Comparison of ENCODE assay signal across 35 cellular contexts in the genomic region with DNA sequence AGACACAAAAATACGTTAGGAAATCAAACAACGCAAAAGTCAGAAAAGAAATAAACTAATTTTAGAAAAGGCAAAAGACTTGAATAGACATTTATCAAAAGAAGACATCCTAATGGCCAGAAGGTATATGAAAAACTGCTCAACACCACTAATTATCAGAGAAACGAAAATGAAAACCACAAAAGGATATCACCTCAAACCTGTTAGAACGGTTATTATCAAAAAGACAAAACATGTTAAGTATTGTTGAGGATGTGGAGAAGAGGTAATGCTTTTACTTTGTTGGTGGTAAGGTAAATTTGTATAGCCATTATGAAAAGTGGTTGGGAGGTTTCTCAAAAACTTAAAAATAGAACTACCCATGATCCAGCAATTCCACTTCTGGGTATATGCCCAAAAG.
"Had no signal": no experiment of that assay in that cellular context is flagged by ENCODE, and none has a peak within 500 bp of the region (broad histone marks: within the 10 kb centered on the region; RNA-seq: fewer than 3 reads in every experiment).

No MANE protein-coding gene starts in this region.

- H3K27ac ChIP-seq: adrenal gland, body of pancreas, coronary artery, dorsolateral prefrontal cortex, gastrocnemius medialis, left lung, lower lobe of right lung, pancreas, prostate gland, skin epidermis, upper lobe of right lung, WERI-Rb-1 had no signal

- H3K4me1 ChIP-seq: adrenal gland, body of pancreas, gastrocnemius medialis, left lung, lower lobe of right lung, pancreas, prostate gland, upper lobe of right lung had no signal

- FAIRE-seq: islet of Langerhans, pancreas had no signal

- H3K27me3 ChIP-seq: adrenal gland, body of pancreas, dorsolateral prefrontal cortex, gastrocnemius medialis, left lung, pancreas, upper lobe of right lung had no signal

- ATAC-seq: activated CD4-positive, CD25-positive, alpha-beta regulatory T cell treated with anti-CD3 and anti-CD28 coated beads, Interleukin-2, amount 50 U/mL, for 24 hours; body of pancreas; effector memory CD8-positive, alpha-beta T cell; gastrocnemius medialis; left lung; lower lobe of right lung; naive thymus-derived CD8-positive, alpha-beta T cell; pancreas; sciatic nerve; stimulated activated effector memory CD8-positive, alpha-beta T cell treated with anti-CD3 and anti-CD28 coated beads, Interleukin-12 subunit alpha, Interleukin-12 subunit beta, amount 100 ng/mL, for 72 hours; stimulated activated naive CD8-positive, alpha-beta T cell treated with anti-CD3 and anti-CD28 coated beads, Interleukin-15, amount 100 ng/mL, for 72 hours; upper lobe of right lung had no signal

- H3K4me3 ChIP-seq: adrenal gland, body of pancreas, coronary artery, dorsolateral prefrontal cortex, gastrocnemius medialis, left lung, lower lobe of right lung, pancreas, prostate gland, skin epidermis, upper lobe of right lung had no signal

- H3K9me3 ChIP-seq: adrenal gland, gastrocnemius medialis, pancreas, prostate gland had no signal

- DNase-seq: activated CD4-positive, alpha-beta T cell treated with anti-CD3 and anti-CD28 coated beads for 48 hours; activated CD4-positive, alpha-beta T cell treated with anti-CD3 and anti-CD28 coated beads, Interleukin-2, amount 50 U/mL, for 48 hours; activated CD8-positive, alpha-beta memory T cell treated with anti-CD3 and anti-CD28 coated beads for 24 hours; activated effector memory CD4-positive, alpha-beta T cell treated with anti-CD3 and anti-CD28 coated beads, Interleukin-2, amount 50 U/mL, for 16 hours; activated naive CD4-positive, alpha-beta T cell treated with anti-CD3 and anti-CD28 coated beads for 36 hours; activated naive CD8-positive, alpha-beta T cell treated with anti-CD3 and anti-CD28 coated beads for 36 hours; activated T-cell treated with anti-CD3 and anti-CD28 coated beads, Interleukin-2, amount 50 U/mL, for 1 hour; adrenal gland; aorta; body of pancreas; cerebellar nuclear complex; dorsolateral prefrontal cortex; effector memory CD8-positive, alpha-beta T cell; erythroblast; gastrocnemius medialis; glutamatergic neuron; left lung; lower lobe of right lung; mesenchymal stem cell; naive thymus-derived CD8-positive, alpha-beta T cell; nucleus accumbens; pancreas; retina; stimulated activated CD4-positive, alpha-beta T cell treated with anti-CD3 and anti-CD28 coated beads, Interleukin-4, amount 100 ng/mL, for 24 hours; stimulated activated naive CD8-positive, alpha-beta T cell treated with anti-CD3 and anti-CD28 coated beads, Interleukin-15, amount 100 ng/mL, for 72 hours; substantia nigra; upper lobe of right lung; WERI-Rb-1 had no signal

- H3K36me3 ChIP-seq: adrenal gland, gastrocnemius medialis, left lung, lower lobe of right lung, pancreas, prostate gland, upper lobe of right lung, WERI-Rb-1 had no signal
